2 cellular contexts compared by ENCODE assay signal in genomic region chr20:2687514-2687913, GRCh38.
A peak's percentile ranks its signal among the peaks of the same experiment; 100 is the strongest.
TF ChIP-seq lines count a peak whose summit lies in the region.

No MANE protein-coding gene starts in this region.

TF ChIP-seq in HCT116, 20 proteins besides CTCF, POLR2A, EP300 and RAD21:
- TF ChIP-seq CBX3 (IDR thresholded peaks at IDR 0.05; ENCODE audit: low read depth) (no peak), EGR1 (IDR thresholded peaks at IDR 0.05; ENCODE audit: low read depth) (no peak), EZH2 (IDR thresholded peaks at IDR 0.05) (no peak), YY1 (IDR thresholded peaks at IDR 0.05; ENCODE audit: extremely low read depth, insufficient replicate concordance, low read depth, low read length) (no peak), FOSL1 (IDR thresholded peaks at IDR 0.05; ENCODE audit: low read depth) (no peak), MAX (IDR thresholded peaks at IDR 0.05) (no peak), SP1 (IDR thresholded peaks at IDR 0.05; ENCODE audit: low read depth) (no peak), REST (IDR thresholded peaks at IDR 0.05; ENCODE audit: low read depth) (no peak), TCF7L2 (IDR thresholded peaks at IDR 0.05; ENCODE audit: borderline replicate concordance, extremely low read depth, insufficient read depth, insufficient read length) (peak; percentile 86)

TF ChIP-seq in GM12878, 131 proteins besides CTCF, POLR2A, EP300 and RAD21:
- TF ChIP-seq SMC3 (IDR thresholded peaks at IDR 0.05; ENCODE audit: borderline replicate concordance, low read length) (no peak), CBX3 (IDR thresholded peaks at IDR 0.05; ENCODE audit: borderline replicate concordance, low read depth) (no peak), HCFC1 (IDR thresholded peaks at IDR 0.05; ENCODE audit: low read length) (no peak), MYB (IDR thresholded peaks at IDR 0.05; ENCODE audit: borderline replicate concordance, low read depth, low read length) (no peak), STAT3 (IDR thresholded peaks at IDR 0.05; ENCODE audit: low read depth, low read length) (no peak), RBBP5 (conservative IDR thresholded peaks at IDR 0.05) (no peak), TCF3 (IDR thresholded peaks at IDR 0.05; ENCODE audit: borderline replicate concordance, insufficient read depth, low read depth, low read length) (no peak), EGR1 (IDR thresholded peaks at IDR 0.05; ENCODE audit: borderline replicate concordance in 1 of 2, low read depth in 2 of 2, low read length in 2 of 2) (no peak), E2F8 (IDR thresholded peaks at IDR 0.05; ENCODE audit: low read depth, partially characterized antibody) (no peak)
